Comparison of ENCODE assay signal across 10 cellular contexts in genomic region chr10:4315529-4315928, GRCh38.
DNase-seq lines count a peak whose midpoint lies in the region; ATAC-seq, FAIRE-seq and TF ChIP-seq lines count a peak whose summit lies in the region.
"Had no signal": no experiment of that assay in that cellular context is flagged by ENCODE, and none has a peak within 500 bp of the region (broad histone marks: within the 10 kb centered on the region; RNA-seq: fewer than 3 reads in every experiment).

No MANE protein-coding gene starts in this region.

- peak; percentile 4 for DNase-seq in EL
- DNase-seq in astrocyte of the spinal cord (ENCODE audit: low read depth, low spot score) = peak; percentile 87
- DNase-seq in globus pallidus (ENCODE audit: low spot score) = peak; percentile 15
- no peak for DNase-seq in sciatic nerve (ENCODE audit: low spot score)
- DNase-seq in stimulated activated CD4-positive, alpha-beta T cell treated with anti-CD3 and anti-CD28 coated beads, Interleukin-1b, Interleukin-23, amount 100 ng/mL, for 48 hours = no peak
- DNase-seq in NCI-H1105 (lab: John Stamatoyannopoulos, UW) = no peak
- DNase-seq in small intestine = no peak
- DNase-seq: islet precursor cell had no signal

- intact Hi-C loops in sciatic nerve (cut with DNase I) = no loop called here

- ATAC-seq in sciatic nerve (peak; percentile 93), HG02884 (IDR thresholded peaks at IDR 0.05; ENCODE audit: unreplicated experiment) (no peak)

- 48 to 79% (median 69%) methylated on average over 4 of the region's 4 CpGs for WGBS in small intestine, 3 donors

- H3K36me3 ChIP-seq in small intestine (ENCODE audit: control insufficient read depth in 2 of 2, insufficient read depth in 2 of 2, low read length in 2 of 2) = no peaks in the 10 kb centered on the region

- in situ Hi-C loops in astrocyte of the spinal cord (cut with HindIII; ENCODE audit: low sequenced_read_pairs) = no loop called here

- FAIRE-seq in small intestine (lab: Jason Lieb, UNC) = no peak
- FAIRE-seq: HTR-8/SVneo had no signal

- no peaks in the 10 kb centered on the region for H3K27me3 ChIP-seq in small intestine (ENCODE audit: control insufficient read depth in 2 of 2, insufficient read depth in 2 of 2, low read length in 2 of 2)

- H3K9me3 ChIP-seq in small intestine (ENCODE audit: control insufficient read depth, low read depth) = no peaks in the 10 kb centered on the region

- TF ChIP-seq CTCF in astrocyte of the spinal cord (IDR thresholded peaks at IDR 0.05; ENCODE audit: low read depth, low read length) = no peak

- H3K4me1 ChIP-seq in small intestine (ENCODE audit: control insufficient read depth in 2 of 2, insufficient read depth in 1 of 2, low read depth in 1 of 2, low read length in 1 of 2) = no peaks in the 10 kb centered on the region

- H3K4me3 ChIP-seq in astrocyte of the spinal cord (ENCODE audit: low read depth, low read length) = no peak overlapping the region
- no peak overlapping the region for H3K4me3 ChIP-seq in small intestine (ENCODE audit: low read depth in 1 of 2, low read length in 2 of 2)

- no peak overlapping the region for H3K27ac ChIP-seq in small intestine (ENCODE audit: low read depth in 1 of 2, low read length in 1 of 2)

Comparison
In these comparisons a context has a peak if more than half of its experiments do, and no peak if none do; other contexts are left out.
1. DNase-seq: peak in EL (single experiment), astrocyte of the spinal cord (single experiment) and globus pallidus (single experiment); none in sciatic nerve (single experiment), stimulated activated CD4-positive, alpha-beta T cell treated with anti-CD3 and anti-CD28 coated beads, Interleukin-1b, Interleukin-23, amount 100 ng/mL, for 48 hours (single experiment), NCI-H1105 (single experiment) and small intestine (single experiment).